In genomic region chr6:128655978-128656498, GRCh38 we compare ENCODE assay signal across 8 cellular contexts.
DNase-seq lines count a peak whose midpoint lies in the region; ATAC-seq and TF ChIP-seq lines count a peak whose summit lies in the region.

No MANE protein-coding gene starts in this region.

- H3K4me3 ChIP-seq in mesendoderm (ENCODE audit: low read length): no peak overlapping the region
- H3K4me3 ChIP-seq in effector memory CD4-positive, alpha-beta T cell (ENCODE audit: insufficient read depth, low read depth, low read length, poor library complexity, severe bottlenecking): no peak overlapping the region
- H3K4me3 ChIP-seq in right atrium auricular region: no peak overlapping the region
- H3K4me3 ChIP-seq in stomach: no peak overlapping the region

- no peaks in the 10 kb centered on the region for H3K36me3 Mint-ChIP-seq in natural killer cell treated with Interleukin-12 subunit alpha and Interleukin-12 subunit beta and Interleukin-15 and Interleukin-18, amount 100 ng/mL, for 72 hours
- H3K36me3 Mint-ChIP-seq in natural killer cell: no peaks in the 10 kb centered on the region
- H3K36me3 Mint-ChIP-seq in activated CD8-positive, alpha-beta memory T cell treated with anti-CD3 and anti-CD28 coated beads, Interleukin-2, amount 10 ng/mL, durations not matched to agents 7 days and 5 days: no peaks in the 10 kb centered on the region

- no peak overlapping the region for H4K8ac ChIP-seq in mesendoderm (ENCODE audit: low read depth, low read length)

- peak overlapping the region; percentile 1 for H3K4me3 Mint-ChIP-seq in natural killer cell treated with Interleukin-12 subunit alpha and Interleukin-12 subunit beta and Interleukin-15 and Interleukin-18, amount 100 ng/mL, for 72 hours
- no peak overlapping the region for H3K4me3 Mint-ChIP-seq in natural killer cell
- no peak overlapping the region for H3K4me3 Mint-ChIP-seq in activated CD8-positive, alpha-beta memory T cell treated with anti-CD3 and anti-CD28 coated beads, Interleukin-2, amount 10 ng/mL, durations not matched to agents 7 days and 5 days

- H3K4me2 ChIP-seq in mesendoderm (ENCODE audit: low read length): no peak overlapping the region

- DNase-seq in natural killer cell treated with Interleukin-12 subunit alpha and Interleukin-12 subunit beta and Interleukin-15 and Interleukin-18, amount 100 ng/mL, for 72 hours (ENCODE audit: low spot score): no peak
- DNase-seq in natural killer cell (no peak), mesendoderm (peak; percentile 40), right atrium auricular region (ENCODE audit: low spot score) (no peak), stomach (no peak)
- peak; percentile 42 for DNase-seq in activated CD8-positive, alpha-beta memory T cell treated with anti-CD3 and anti-CD28 coated beads, Interleukin-2, amount 10 ng/mL, durations not matched to agents 7 days and 5 days
- DNase-seq in effector memory CD4-positive, alpha-beta T cell: no peak

- H3K27ac ChIP-seq in mesendoderm (ENCODE audit: low read depth, low read length): no peak overlapping the region
- H3K27ac ChIP-seq in effector memory CD4-positive, alpha-beta T cell (ENCODE audit: insufficient read depth, low read length, poor library complexity, severe bottlenecking): no peak overlapping the region
- peak overlapping the region in 1 of 2 donors; percentile 50 for H3K27ac ChIP-seq in right atrium auricular region
- H3K27ac ChIP-seq in stomach: peak overlapping the region in 1 of 5 donors; percentile 45

- H3K18ac ChIP-seq in mesendoderm (ENCODE audit: low read length): no peak overlapping the region

- no peak overlapping the region for H3K56ac ChIP-seq in mesendoderm (ENCODE audit: low read length)

- H3K27ac Mint-ChIP-seq in natural killer cell treated with Interleukin-12 subunit alpha and Interleukin-12 subunit beta and Interleukin-15 and Interleukin-18, amount 100 ng/mL, for 72 hours: peak overlapping the region in 1 of 2 donors; percentile 70
- no peak overlapping the region for H3K27ac Mint-ChIP-seq in natural killer cell
- no peak overlapping the region for H3K27ac Mint-ChIP-seq in activated CD8-positive, alpha-beta memory T cell treated with anti-CD3 and anti-CD28 coated beads, Interleukin-2, amount 10 ng/mL, durations not matched to agents 7 days and 5 days

- no peak overlapping the region for H3K9ac ChIP-seq in mesendoderm (ENCODE audit: low read length)

- no CpG with 5 or more reads among the region's 1 CpG for WGBS in mesendoderm (ENCODE audit: extremely low coverage, insufficient coverage, low lambda C conversion rate)
- whole genome bisulfite sequencing in stomach, 5 donors: 21 to 52% (median 44%) methylated on average over 1 of the region's 1 CpG

- H3K23ac ChIP-seq in mesendoderm (ENCODE audit: low read length): no peak overlapping the region

- no peaks in the 10 kb centered on the region for H3K4me1 ChIP-seq in mesendoderm (ENCODE audit: control insufficient read depth, low read depth, low read length)
- no peaks in the 10 kb centered on the region for H3K4me1 ChIP-seq in effector memory CD4-positive, alpha-beta T cell (ENCODE audit: control insufficient read depth, insufficient read depth, low read length, poor library complexity, severe bottlenecking)
- H3K4me1 ChIP-seq in right atrium auricular region: peaks cover 0 to 6% of the 10 kb centered on the region in 2 donors
- H3K4me1 ChIP-seq in stomach: peaks cover 0 to 15% (median 5%) of the 10 kb centered on the region in 4 donors

- no peak overlapping the region for H2BK5ac ChIP-seq in mesendoderm (ENCODE audit: low read length)

- no peak for TF ChIP-seq POLR2A in stomach (IDR thresholded peaks at IDR 0.05)

- H3K9me3 Mint-ChIP-seq in natural killer cell treated with Interleukin-12 subunit alpha and Interleukin-12 subunit beta and Interleukin-15 and Interleukin-18, amount 100 ng/mL, for 72 hours: peaks cover 7% of the 10 kb centered on the region
- H3K9me3 Mint-ChIP-seq in natural killer cell: peaks cover 7 to 8% of the 10 kb centered on the region in 2 donors
- H3K9me3 Mint-ChIP-seq in activated CD8-positive, alpha-beta memory T cell treated with anti-CD3 and anti-CD28 coated beads, Interleukin-2, amount 10 ng/mL, durations not matched to agents 7 days and 5 days (ENCODE audit: low read depth): no peaks in the 10 kb centered on the region

- no peaks in the 10 kb centered on the region for H3K79me1 ChIP-seq in mesendoderm (ENCODE audit: low read length)

- no peaks in the 10 kb centered on the region for H3K9me3 ChIP-seq in effector memory CD4-positive, alpha-beta T cell (ENCODE audit: control insufficient read depth, low read length)
- no peaks in the 10 kb centered on the region for H3K9me3 ChIP-seq in right atrium auricular region
- H3K9me3 ChIP-seq in stomach: no peaks in the 10 kb centered on the region

- no peak overlapping the region for H2BK15ac ChIP-seq in mesendoderm (replicated peaks; ENCODE audit: low read depth)

- no peak for TF ChIP-seq CTCF in natural killer cell (IDR thresholded peaks at IDR 0.05)
- TF ChIP-seq CTCF in right atrium auricular region (IDR thresholded peaks at IDR 0.05): no peak
- TF ChIP-seq CTCF in stomach (IDR thresholded peaks at IDR 0.05): no peak

- peak in 1 of 2 donors; percentile 92 for ATAC-seq in natural killer cell treated with Interleukin-12 subunit alpha and Interleukin-12 subunit beta and Interleukin-15 and Interleukin-18, amount 100 ng/mL, for 72 hours
- ATAC-seq in natural killer cell (no peak), HG03064 (IDR thresholded peaks at IDR 0.05; ENCODE audit: low read depth, unreplicated experiment) (peak; percentile 80)
- peak; percentile 80 for ATAC-seq in activated CD8-positive, alpha-beta memory T cell treated with anti-CD3 and anti-CD28 coated beads, Interleukin-2, amount 10 ng/mL, durations not matched to agents 7 days and 5 days

- H3K27me3 Mint-ChIP-seq in natural killer cell treated with Interleukin-12 subunit alpha and Interleukin-12 subunit beta and Interleukin-15 and Interleukin-18, amount 100 ng/mL, for 72 hours: no peaks in the 10 kb centered on the region
- no peaks in the 10 kb centered on the region for H3K27me3 Mint-ChIP-seq in natural killer cell (ENCODE audit: low read depth in 2 of 2)
- no peaks in the 10 kb centered on the region for H3K27me3 Mint-ChIP-seq in activated CD8-positive, alpha-beta memory T cell treated with anti-CD3 and anti-CD28 coated beads, Interleukin-2, amount 10 ng/mL, durations not matched to agents 7 days and 5 days

- no peak overlapping the region for H2AK5ac ChIP-seq in mesendoderm (ENCODE audit: low read length)

- TF ChIP-seq EP300 in stomach (IDR thresholded peaks at IDR 0.05): no peak

- no peaks in the 10 kb centered on the region for H3K79me2 ChIP-seq in mesendoderm (ENCODE audit: control insufficient read depth, insufficient read depth, low read length)

- H3K36me3 ChIP-seq in mesendoderm (ENCODE audit: control insufficient read depth, insufficient read depth, low read length) (no peaks in the 10 kb centered on the region), right atrium auricular region (no peaks in the 10 kb centered on the region), stomach (no peaks in the 10 kb centered on the region)
- H3K36me3 ChIP-seq in effector memory CD4-positive, alpha-beta T cell (ENCODE audit: control insufficient read depth, insufficient read depth, low read length): no peaks in the 10 kb centered on the region

- H4K5ac ChIP-seq in mesendoderm (ENCODE audit: low read length): no peak overlapping the region

- H3K27me3 ChIP-seq in mesendoderm (ENCODE audit: insufficient read depth, low read length, poor library complexity) (no peaks in the 10 kb centered on the region), right atrium auricular region (no peaks in the 10 kb centered on the region), stomach (no peaks in the 10 kb centered on the region)
- H3K27me3 ChIP-seq in effector memory CD4-positive, alpha-beta T cell (replicated peaks; ENCODE audit: control insufficient read depth, insufficient read depth, low read length, poor library complexity, severe bottlenecking): no peaks in the 10 kb centered on the region

- CTCF ChIA-PET in activated CD8-positive, alpha-beta memory T cell treated with anti-CD3 and anti-CD28 coated beads, Interleukin-2, amount 10 ng/mL, durations not matched to agents 7 days and 5 days (lab: Charles Lee): no interaction called here

- no peaks in the 10 kb centered on the region for H3K4me1 Mint-ChIP-seq in natural killer cell treated with Interleukin-12 subunit alpha and Interleukin-12 subunit beta and Interleukin-15 and Interleukin-18, amount 100 ng/mL, for 72 hours (ENCODE audit: low read depth in 2 of 2)
- H3K4me1 Mint-ChIP-seq in natural killer cell: no peaks in the 10 kb centered on the region
- H3K4me1 Mint-ChIP-seq in activated CD8-positive, alpha-beta memory T cell treated with anti-CD3 and anti-CD28 coated beads, Interleukin-2, amount 10 ng/mL, durations not matched to agents 7 days and 5 days: peaks cover 16% of the 10 kb centered on the region

- no peak overlapping the region for H2BK120ac ChIP-seq in mesendoderm (ENCODE audit: low read depth, low read length)

- intact Hi-C loops in natural killer cell (cut with micrococcal nuclease): no loop called here
- intact Hi-C loops in stomach (cut with DNase I; ENCODE audit: low total_unique reads): no loop called here

- no peak overlapping the region for H3K4ac ChIP-seq in mesendoderm (ENCODE audit: low read depth, low read length)

Comparison
In these comparisons a context has a peak if more than half of its experiments do, and no peak if none do; other contexts are left out.
1. ATAC-seq: peak in HG03064 (single experiment) and activated CD8-positive, alpha-beta memory T cell treated with anti-CD3 and anti-CD28 coated beads, Interleukin-2, amount 10 ng/mL, durations not matched to agents 7 days and 5 days (single experiment); none in natural killer cell (0 of 3).
2. DNase-seq: peak in activated CD8-positive, alpha-beta memory T cell treated with anti-CD3 and anti-CD28 coated beads, Interleukin-2, amount 10 ng/mL, durations not matched to agents 7 days and 5 days (single experiment) and mesendoderm (single experiment); none in natural killer cell treated with Interleukin-12 subunit alpha and Interleukin-12 subunit beta and Interleukin-15 and Interleukin-18, amount 100 ng/mL, for 72 hours (single experiment), natural killer cell (single experiment), effector memory CD4-positive, alpha-beta T cell (0 of 3), right atrium auricular region (single experiment) and stomach (single experiment).